Comparison of ENCODE assay signal across 25 cellular contexts in genomic region chr2:54083440-54083839, GRCh38. TPM values are rescaled to one million over a fixed set of nuclear protein-coding genes. Genes with fewer than 3 reads are reported as not detected.
A peak's percentile ranks its signal among the peaks of the same experiment; 100 is the strongest.
DNase-seq lines count a peak whose midpoint lies in the region; ATAC-seq, FAIRE-seq and TF ChIP-seq lines count a peak whose summit lies in the region.
"Had no signal": no experiment of that assay in that cellular context is flagged by ENCODE, and none has a peak within 500 bp of the region (broad histone marks: within the 10 kb centered on the region; RNA-seq: fewer than 3 reads in every experiment).

No MANE protein-coding gene starts in this region.

- no peak overlapping the region for H2AFZ ChIP-seq in mesenchymal stem cell (ENCODE audit: low read depth, low read length)
- no peak overlapping the region for H2AFZ ChIP-seq in smooth muscle cell (ENCODE audit: low read depth)

- TF ChIP-seq CTCF in AG09319 (IDR thresholded peaks at IDR 0.05; ENCODE audit: low read depth, low read length), result no peak
- TF ChIP-seq CTCF in astrocyte of the spinal cord (IDR thresholded peaks at IDR 0.05; ENCODE audit: low read depth, low read length), result no peak
- no peak for TF ChIP-seq CTCF in vagina (IDR thresholded peaks at IDR 0.05)
- TF ChIP-seq CTCF in smooth muscle cell (IDR thresholded peaks at IDR 0.05; ENCODE audit: borderline replicate concordance, insufficient read depth, poor library complexity, severe bottlenecking), result no peak

- no peak overlapping the region for H2BK15ac ChIP-seq in mesenchymal stem cell (ENCODE audit: low read depth, poor library complexity, severe bottlenecking)

- peak; percentile 14 for FAIRE-seq in GM19239 (lab: Jason Lieb, UNC)
- FAIRE-seq: endometrium, urothelium cell line had no signal

- H3K79me2 ChIP-seq in smooth muscle cell (ENCODE audit: low read depth), result no peaks in the 10 kb centered on the region

- peaks cover 6% of the 10 kb centered on the region for H3K4me1 ChIP-seq in mesenchymal stem cell (ENCODE audit: control insufficient read depth, insufficient read depth, low read depth, low read length)
- no peaks in the 10 kb centered on the region for H3K4me1 ChIP-seq in vagina
- H3K4me1 ChIP-seq in smooth muscle cell (ENCODE audit: low read depth), result peaks cover 6% of the 10 kb centered on the region
- H3K4me1 ChIP-seq: prostate gland had no signal

- H4K20me1 ChIP-seq in smooth muscle cell (ENCODE audit: low read depth), result no peaks in the 10 kb centered on the region

- H3K9me3 ChIP-seq in mesenchymal stem cell (ENCODE audit: control insufficient read depth, low read length), result no peaks in the 10 kb centered on the region
- no peaks in the 10 kb centered on the region for H3K9me3 ChIP-seq in vagina
- no peaks in the 10 kb centered on the region for H3K9me3 ChIP-seq in smooth muscle cell (replicated peaks; ENCODE audit: low read depth)
- H3K9me3 ChIP-seq: heart right ventricle, MG63, prostate gland, suprapubic skin had no signal

- no peaks in the 10 kb centered on the region for H3F3A ChIP-seq in smooth muscle cell (ENCODE audit: low read depth)

- no peak overlapping the region for H3K14ac ChIP-seq in mesenchymal stem cell (ENCODE audit: low read length in 2 of 2)

- no peak for TF ChIP-seq POLR2A in vagina (IDR thresholded peaks at IDR 0.05)

- no peak overlapping the region for H4K8ac ChIP-seq in mesenchymal stem cell (ENCODE audit: low read length)

- H3K9ac ChIP-seq in mesenchymal stem cell (ENCODE audit: low read length) (no peak overlapping the region), smooth muscle cell (ENCODE audit: low read depth) (no peak overlapping the region)

- no peak overlapping the region for H3K18ac ChIP-seq in mesenchymal stem cell (ENCODE audit: low read depth in 1 of 2, low read length in 2 of 2)

- no peak overlapping the region for H2BK12ac ChIP-seq in mesenchymal stem cell (ENCODE audit: low read length in 2 of 2)

- DNase-seq in AG09319 (ENCODE audit: extremely low read depth, low read depth), result peak; percentile 15
- no peak for DNase-seq in GM19239 (ENCODE audit: insufficient read length, low spot score)
- peak; percentile 26 for DNase-seq in astrocyte of the spinal cord (ENCODE audit: low read depth, low spot score)
- peak; percentile 37 for DNase-seq in mesenchymal stem cell
- no peak for DNase-seq in vagina (ENCODE audit: extremely low spot score in 2 of 2)
- no peak for DNase-seq in NCI-H1694 treated with DMSO at 0.1 percent for 48 hours (lab: John Stamatoyannopoulos, UW)
- DNase-seq in smooth muscle cell (lab: John Stamatoyannopoulos, UW; ENCODE audit: unreplicated experiment), result no peak
- DNase-seq in sciatic nerve (ENCODE audit: low spot score), result no peak
- DNase-seq: activated CD4-positive, alpha-beta T cell treated with anti-CD3 and anti-CD28 coated beads, Interleukin-2, amount 50 U/mL, for 4 hours; activated gamma-delta T cell; CD4-positive, CD25-positive, alpha-beta regulatory T cell; heart right ventricle; MG63; NCI-H1694; NCI-H2171 treated with DMSO at 0.1 percent for 48 hours; NCI-H524 treated with DMSO at 0.1 percent for 48 hours; RPMI8226; stimulated activated CD4-positive, alpha-beta T cell treated with anti-CD3 and anti-CD28 coated beads, Interleukin-1b, Interleukin-23, amount 100 ng/mL, for 48 hours; WERI-Rb-1 had no signal

- no peaks in the 10 kb centered on the region for H3K79me1 ChIP-seq in mesenchymal stem cell (replicated peaks; ENCODE audit: low read length, poor library complexity, severe bottlenecking)

- H3K36me3 ChIP-seq in mesenchymal stem cell (ENCODE audit: control insufficient read depth in 1 of 2, insufficient read depth in 2 of 2, low read depth in 1 of 2, low read length in 2 of 2), result no peaks in the 10 kb centered on the region
- no peaks in the 10 kb centered on the region for H3K36me3 ChIP-seq in vagina
- H3K36me3 ChIP-seq in smooth muscle cell (ENCODE audit: low read depth), result no peaks in the 10 kb centered on the region
- H3K36me3 ChIP-seq: MG63, prostate gland, suprapubic skin, WERI-Rb-1 had no signal

- in situ Hi-C loops in astrocyte of the spinal cord (cut with HindIII; ENCODE audit: low sequenced_read_pairs), result no loop called here

- H3K4me2 ChIP-seq in mesenchymal stem cell (ENCODE audit: low read length, poor library complexity, severe bottlenecking) (no peak overlapping the region), smooth muscle cell (no peak overlapping the region)

- H3K27me3 ChIP-seq in mesenchymal stem cell (ENCODE audit: control insufficient read depth in 1 of 2, insufficient read depth in 1 of 2, low read length in 2 of 2) (no peaks in the 10 kb centered on the region), vagina (no peaks in the 10 kb centered on the region), smooth muscle cell (ENCODE audit: low read depth) (no peaks in the 10 kb centered on the region)
- H3K27me3 ChIP-seq: heart right ventricle, MG63, suprapubic skin had no signal

- H2BK120ac ChIP-seq in mesenchymal stem cell (ENCODE audit: low read depth, low read length), result no peak overlapping the region

- no peak overlapping the region for H3K4ac ChIP-seq in mesenchymal stem cell (ENCODE audit: low read depth in 1 of 2, low read length in 2 of 2)

- H3K23ac ChIP-seq in mesenchymal stem cell (ENCODE audit: low read length in 2 of 2), result no peak overlapping the region

- no peak overlapping the region for H2BK5ac ChIP-seq in mesenchymal stem cell (ENCODE audit: low read depth, low read length, poor library complexity, severe bottlenecking)

- H3K27ac ChIP-seq in mesenchymal stem cell (ENCODE audit: low read length, poor library complexity, severe bottlenecking) (no peak overlapping the region), vagina (no peak overlapping the region), smooth muscle cell (ENCODE audit: low read depth) (no peak overlapping the region)
- H3K27ac ChIP-seq: heart right ventricle, prostate gland, SK-N-MC, suprapubic skin, WERI-Rb-1 had no signal

- no peak overlapping the region for H2AK5ac ChIP-seq in mesenchymal stem cell (ENCODE audit: low read length, severe bottlenecking)

- 100% methylated on average over 1 of the region's 1 CpG for WGBS in mesenchymal stem cell
- WGBS in smooth muscle cell (ENCODE audit: low lambda C conversion rate), result 74% methylated on average over 1 of the region's 1 CpG

- H4K91ac ChIP-seq in mesenchymal stem cell (ENCODE audit: low read length), result no peak overlapping the region

- ATAC-seq in sciatic nerve, result no peak
- ATAC-seq: heart right ventricle; stimulated activated effector memory CD8-positive, alpha-beta T cell treated with anti-CD3 and anti-CD28 coated beads, Interleukin-12 subunit alpha, Interleukin-12 subunit beta, amount 100 ng/mL, for 72 hours had no signal

- intact Hi-C loops in vagina (cut with DNase I), result no loop called here
- intact Hi-C loops in sciatic nerve (cut with DNase I), result no loop called here

- H3K4me3 ChIP-seq in astrocyte of the spinal cord (ENCODE audit: low read depth, low read length), result no peak overlapping the region
- no peak overlapping the region for H3K4me3 ChIP-seq in mesenchymal stem cell (ENCODE audit: insufficient read depth in 1 of 2, low read depth in 1 of 2, low read length in 2 of 2)
- no peak overlapping the region for H3K4me3 ChIP-seq in vagina
- H3K4me3 ChIP-seq in smooth muscle cell, result no peak overlapping the region
- H3K4me3 ChIP-seq: heart right ventricle, MG63, prostate gland, SK-N-MC, suprapubic skin had no signal

RNA-seq across cellular contexts. Expression of gene ACYP2, which starts 32.0 kb away (rescaled TPM):
- polyA plus RNA-seq in mesenchymal stem cell (2013, experiment 1 of 2), result 10.3 TPM
- polyA plus RNA-seq in mesenchymal stem cell (2013, experiment 2 of 2), result 12.4 TPM
- 10.8 TPM for total RNA-seq in vagina
- 17.7 and 18.6 TPM in 2 replicates for total RNA-seq in smooth muscle cell
- 12.1 and 19.9 TPM in 2 replicates for polyA plus RNA-seq in smooth muscle cell
- 19.7 TPM for total RNA-seq in sciatic nerve

Comparison
In these comparisons a context has a peak if more than half of its experiments do, and no peak if none do; other contexts are left out.
1. DNase-seq: peak in AG09319 (single experiment), astrocyte of the spinal cord (single experiment) and mesenchymal stem cell (single experiment); none in GM19239 (single experiment), vagina (0 of 2), NCI-H1694 treated with DMSO at 0.1 percent for 48 hours (single experiment), smooth muscle cell (single experiment) and sciatic nerve (single experiment).